Comparison of ENCODE assay signal across 30 cellular contexts in the genomic region with DNA sequence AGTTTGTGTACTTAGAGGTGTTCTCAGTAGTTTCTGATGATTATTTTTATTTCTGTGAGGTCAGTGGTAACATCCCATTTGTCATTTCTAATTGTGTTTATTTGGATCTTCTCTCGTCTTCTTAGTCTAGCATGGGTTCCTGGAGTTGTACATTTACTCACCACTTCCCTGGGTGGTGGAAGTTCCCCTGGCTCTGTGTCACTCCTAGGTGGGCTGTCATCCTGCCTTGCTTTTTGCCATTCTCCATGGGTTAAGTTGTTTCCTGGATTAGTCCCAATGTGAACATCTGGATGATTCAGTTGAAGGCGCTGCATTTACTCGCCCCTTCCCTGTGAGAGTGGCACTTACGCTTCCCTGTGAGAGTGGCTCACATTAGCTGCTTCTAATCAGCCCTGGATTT.
"Had no signal": no experiment of that assay in that cellular context is flagged by ENCODE, and none has a peak within 500 bp of the region (broad histone marks: within the 10 kb centered on the region; RNA-seq: fewer than 3 reads in every experiment).

No MANE protein-coding gene starts in this region.

- H3K9me3 Mint-ChIP-seq: activated naive CD4-positive, alpha-beta T cell treated with anti-CD3 and anti-CD28 coated beads, Interleukin-2, amount 50 U/mL, for 24 hours had no signal

- DNase-seq: activated CD4-positive, alpha-beta T cell treated with anti-CD3 and anti-CD28 coated beads for 36 hours; activated CD4-positive, alpha-beta T cell treated with anti-CD3 and anti-CD28 coated beads, Interleukin-2, amount 10 ng/mL, durations not matched to agents 7 days and 5 days; activated CD4-positive, alpha-beta T cell treated with anti-CD3 and anti-CD28 coated beads, Interleukin-2, amount 50 U/mL, for 48 hours; activated CD8-positive, alpha-beta T cell treated with anti-CD3 and anti-CD28 coated beads, Interleukin-2, amount 10 ng/mL, durations not matched to agents 7 days and 5 days; activated gamma-delta T cell; activated naive CD4-positive, alpha-beta T cell treated with Interleukin-2 at 50 U/mL for 16 hours; activated naive CD8-positive, alpha-beta T cell treated with anti-CD3 and anti-CD28 coated beads, Interleukin-2, amount 10 ng/mL, durations not matched to agents 7 days and 5 days; activated T-cell treated with anti-CD3 and anti-CD28 coated beads, Interleukin-2, amount 50 U/mL, for 24 hours; amygdala; NCI-H1092 treated with DMSO at 0.1 percent for 48 hours; NCI-H1417; NCI-H146; NCI-H187; NCI-H2081; NCI-H2171 treated with DMSO at 0.1 percent for 48 hours; NCI-H2227 treated with DMSO at 0.1 percent for 48 hours; NCI-H446; NCI-H510A treated with DMSO at 0.1 percent for 48 hours; NCI-H526 treated with DMSO at 0.1 percent for 48 hours; SHP77; T-cell had no signal

- H3K4me1 ChIP-seq: ascending aorta had no signal

- ATAC-seq: activated CD4-positive, alpha-beta T cell treated with anti-CD3 and anti-CD28 coated beads for 36 hours; activated CD4-positive, CD25-positive, alpha-beta regulatory T cell treated with anti-CD3 and anti-CD28 coated beads, Interleukin-2, amount 50 U/mL, for 24 hours; activated CD8-positive, alpha-beta T cell treated with anti-CD3 and anti-CD28 coated beads, Interleukin-2, amount 10 ng/mL, durations not matched to agents 7 days and 5 days; Panc1; SK-N-SH treated with all-trans-retinoic acid at 6 μM for 48 hours; T-cell; WTC11 had no signal

- H3K9me3 ChIP-seq: ascending aorta had no signal

- H3K27ac Mint-ChIP-seq: activated CD4-positive, alpha-beta T cell treated with anti-CD3 and anti-CD28 coated beads for 36 hours; activated CD4-positive, alpha-beta T cell treated with anti-CD3 and anti-CD28 coated beads, Interleukin-2, amount 10 ng/mL, durations not matched to agents 7 days and 5 days; activated CD8-positive, alpha-beta T cell treated with anti-CD3 and anti-CD28 coated beads, Interleukin-2, amount 10 ng/mL, durations not matched to agents 7 days and 5 days; activated naive CD4-positive, alpha-beta T cell treated with anti-CD3 and anti-CD28 coated beads, Interleukin-2, amount 50 U/mL, for 24 hours; activated naive CD8-positive, alpha-beta T cell treated with anti-CD3 and anti-CD28 coated beads, Interleukin-2, amount 10 ng/mL, durations not matched to agents 7 days and 5 days; activated T-cell treated with anti-CD3 and anti-CD28 coated beads, Interleukin-2, amount 50 U/mL, for 24 hours; activated T-helper 2 cell treated with anti-CD3 and anti-CD28 coated beads, Interferon-gamma antibody, Interleukin-2, Interleukin-4, amounts not matched to agents 10 μg/mL and 5 μg/mL and 100 μg/mL, durations not matched to agents 14 hours and 24 hours and 36 hours; T-cell; WTC11 had no signal

- H3K36me3 ChIP-seq: ascending aorta, cardiac muscle cell had no signal

- H3K4me1 Mint-ChIP-seq: activated CD4-positive, alpha-beta T cell treated with anti-CD3 and anti-CD28 coated beads for 36 hours; activated naive CD4-positive, alpha-beta T cell treated with anti-CD3 and anti-CD28 coated beads, Interleukin-2, amount 50 U/mL, for 24 hours; activated naive CD8-positive, alpha-beta T cell treated with anti-CD3 and anti-CD28 coated beads, Interleukin-2, amount 10 ng/mL, durations not matched to agents 7 days and 5 days; WTC11 had no signal

- H3K36me3 Mint-ChIP-seq: WTC11 had no signal

- H3K27me3 ChIP-seq: ascending aorta, cardiac muscle cell had no signal

- H3K4me3 ChIP-seq: ascending aorta, cardiac muscle cell had no signal

- H3K27me3 Mint-ChIP-seq: activated CD4-positive, alpha-beta T cell treated with anti-CD3 and anti-CD28 coated beads for 36 hours; activated CD4-positive, alpha-beta T cell treated with anti-CD3 and anti-CD28 coated beads, Interleukin-2, amount 10 ng/mL, durations not matched to agents 7 days and 5 days; activated naive CD4-positive, alpha-beta T cell treated with anti-CD3 and anti-CD28 coated beads, Interleukin-2, amount 50 U/mL, for 24 hours; activated naive CD8-positive, alpha-beta T cell treated with anti-CD3 and anti-CD28 coated beads, Interleukin-2, amount 10 ng/mL, durations not matched to agents 7 days and 5 days; activated T-cell treated with anti-CD3 and anti-CD28 coated beads, Interleukin-2, amount 50 U/mL, for 24 hours; central memory CD8-positive, alpha-beta T cell; T-cell had no signal

- H3K4me3 Mint-ChIP-seq: activated CD4-positive, alpha-beta T cell treated with anti-CD3 and anti-CD28 coated beads for 36 hours; activated CD4-positive, alpha-beta T cell treated with anti-CD3 and anti-CD28 coated beads, Interleukin-2, amount 10 ng/mL, durations not matched to agents 7 days and 5 days; activated CD8-positive, alpha-beta T cell treated with anti-CD3 and anti-CD28 coated beads, Interleukin-2, amount 10 ng/mL, durations not matched to agents 7 days and 5 days; activated naive CD4-positive, alpha-beta T cell treated with anti-CD3 and anti-CD28 coated beads, Interleukin-2, amount 50 U/mL, for 24 hours; activated naive CD8-positive, alpha-beta T cell treated with anti-CD3 and anti-CD28 coated beads, Interleukin-2, amount 10 ng/mL, durations not matched to agents 7 days and 5 days; activated T-cell treated with anti-CD3 and anti-CD28 coated beads, Interleukin-2, amount 50 U/mL, for 24 hours; central memory CD8-positive, alpha-beta T cell; T-cell; WTC11 had no signal

- H3K27ac ChIP-seq: ascending aorta, cardiac muscle cell had no signal
